12 cellular contexts compared by ENCODE assay signal in genomic region chr12:63940295-63940997, GRCh38.
DNase-seq lines count a peak whose midpoint lies in the region; ATAC-seq, FAIRE-seq and TF ChIP-seq lines count a peak whose summit lies in the region.
"Had no signal": no experiment of that assay in that cellular context is flagged by ENCODE, and none has a peak within 500 bp of the region (broad histone marks: within the 10 kb centered on the region; RNA-seq: fewer than 3 reads in every experiment).

No MANE protein-coding gene starts in this region.

- H2AFZ ChIP-seq in HepG2 (ENCODE audit: low read length), result no peak overlapping the region
- no peak overlapping the region for H2AFZ ChIP-seq in SK-N-SH (ENCODE audit: low read depth)

- H3K9me3 ChIP-seq in liver (ENCODE audit: control insufficient read depth in 4 of 4, low read length in 3 of 4) (no peaks in the 10 kb centered on the region), HepG2 (ENCODE audit: low read length) (no peaks in the 10 kb centered on the region), SK-N-SH (no peaks in the 10 kb centered on the region), ascending aorta (no peaks in the 10 kb centered on the region)

- intact Hi-C loops in HepG2 (cut with micrococcal nuclease; ENCODE audit: unreplicated experiment) (loop anchor here (10.0 kb wide), 1 partner anchor 96 kb away; the partner anchor contains the start of gene SRGAP1), left colon (cut with DNase I, micrococcal nuclease) (no loop called here), ascending aorta (cut with DNase I) (no loop called here)

- peaks cover 0 to 2% (median 0%) of the 10 kb centered on the region in 4 donors for H3K4me1 ChIP-seq in liver (ENCODE audit: control insufficient read depth in 4 of 4, insufficient read depth in 4 of 4, low read length in 3 of 4)
- peaks cover 44% of the 10 kb centered on the region for H3K4me1 ChIP-seq in HepG2 (ENCODE audit: insufficient read depth, low read length)
- peaks cover 15 to 48% of the 10 kb centered on the region in 2 experiments; a peak in 3 of 4 replicates for H3K4me1 ChIP-seq in SK-N-SH (ENCODE audit: control insufficient read depth in 1 of 2, insufficient read depth in 2 of 2, low read depth in 1 of 2, low read length in 1 of 2)
- no peaks in the 10 kb centered on the region for H3K4me1 ChIP-seq in ascending aorta

- H3K9me2 ChIP-seq in SK-N-SH, result no peaks in the 10 kb centered on the region

- H3K9ac ChIP-seq in liver (ENCODE audit: low read depth in 1 of 2, low read length in 2 of 2) (no peak overlapping the region), HepG2 (ENCODE audit: insufficient read depth, low read depth, low read length) (no peak overlapping the region), SK-N-SH (no peak overlapping the region)

- H3K4me2 ChIP-seq in HepG2 (ENCODE audit: low read depth, low read length) (no peak overlapping the region), SK-N-SH (no peak overlapping the region)

- H4K20me1 ChIP-seq in HepG2 (ENCODE audit: insufficient read depth, low read length) (no peaks in the 10 kb centered on the region), SK-N-SH (ENCODE audit: insufficient read depth) (no peaks in the 10 kb centered on the region)

- no peaks in the 10 kb centered on the region for H3K36me3 ChIP-seq in liver (ENCODE audit: control insufficient read depth in 4 of 4, insufficient read depth in 3 of 4, low read depth in 1 of 4, low read length in 3 of 4)
- peaks cover 0 to 1% of the 10 kb centered on the region in 2 experiments; a peak in 2 of 5 replicates for H3K36me3 ChIP-seq in HepG2 (replicated peaks in 1 of 2; ENCODE audit: control insufficient read depth in 1 of 2, insufficient read depth in 2 of 2, low read length in 2 of 2)
- no peaks in the 10 kb centered on the region for H3K36me3 ChIP-seq in SK-N-SH (replicated peaks in 1 of 2; ENCODE audit: control insufficient read depth in 1 of 2, insufficient read depth in 2 of 2, low read length in 1 of 2)
- no peaks in the 10 kb centered on the region for H3K36me3 ChIP-seq in brain microvascular endothelial cell (replicated peaks)
- H3K36me3 ChIP-seq in ascending aorta, result no peaks in the 10 kb centered on the region

- H3K79me2 ChIP-seq in HepG2 (ENCODE audit: insufficient read depth, low read length) (no peaks in the 10 kb centered on the region), SK-N-SH (ENCODE audit: insufficient read depth) (peaks cover 30% of the 10 kb centered on the region; the same call in 1 of the 2 replicates)

- in situ Hi-C loops in HepG2 (cut with HindIII; ENCODE audit: extremely low pct_ligation_motif_present, low pct_unique_long_range_greater_than_20kb) (no loop called here), brain microvascular endothelial cell (cut with HindIII; ENCODE audit: low pct_ligation_motif_present, low sequenced_read_pairs) (no loop called here)

- no peak for ATAC-seq in HepG2
- no peak for ATAC-seq in left colon

- no TSS peak for BruUV-seq in HepG2 (replicated peaks; lab: Mats Ljungman, UMichigan)

- H3K27ac ChIP-seq in liver (ENCODE audit: low read depth in 1 of 2, low read length in 2 of 2), result no peak overlapping the region
- no peak overlapping the region for H3K27ac ChIP-seq in HepG2 (ENCODE audit: extremely low read length, insufficient read depth, low read length)
- peak overlapping the region in 1 of 2 experiments; percentile 97; a peak in 2 of 4 replicates for H3K27ac ChIP-seq in SK-N-SH (ENCODE audit: low read depth in 2 of 2, low read length in 1 of 2)
- H3K27ac ChIP-seq in brain microvascular endothelial cell, result no peak overlapping the region
- H3K27ac ChIP-seq in ascending aorta, result no peak overlapping the region

- H3F3A ChIP-seq in SK-N-SH (replicated peaks; ENCODE audit: insufficient read depth), result no peaks in the 10 kb centered on the region

- 77% methylated on average over 7 of the region's 7 CpGs for WGBS in liver
- 96% methylated on average over 7 of the region's 7 CpGs for WGBS in HepG2 (ENCODE audit: low lambda C conversion rate)
- 42% methylated on average over 7 of the region's 7 CpGs for WGBS in SK-N-SH (ENCODE audit: low lambda C conversion rate)

- DNase-seq in HepG2 (ENCODE audit: low spot score), result no peak
- DNase-seq in SK-N-SH, result peak; percentile 52
- peak; percentile 49 for DNase-seq in inferior parietal cortex (ENCODE audit: extremely low spot score)
- DNase-seq in left colon, result no peak
- no peak for DNase-seq in brain microvascular endothelial cell
- DNase-seq in ascending aorta (ENCODE audit: low spot score in 2 of 2), result no peak
- DNase-seq in GF-D8 (lab: John Stamatoyannopoulos, UW), result no peak
- DNase-seq: activated B cell treated with CpG ODN at 0.5 μM for 24 hours, foreskin fibroblast, H7, Karpas-422 had no signal

- TF ChIP-seq RAD21 in liver (IDR thresholded peaks at IDR 0.05) (peak; percentile 13 to 37), HepG2 (CRISPR knock-in tag; IDR thresholded peaks at IDR 0.05) (no peak), SK-N-SH (IDR thresholded peaks at IDR 0.05; ENCODE audit: low read length) (peak; percentile 57)

- no peak for TF ChIP-seq POLR2A in HepG2 (IDR thresholded peaks at IDR 0.05; ENCODE audit: insufficient read depth in 1 of 2, low read depth in 2 of 2, low read length in 2 of 2)

- CTCF ChIA-PET in HepG2 (lab: Yijun Ruan, JAX; ENCODE audit: low intra/inter-chr PET ratio, low total read pairs), result no interaction called here
- CTCF ChIA-PET in SK-N-SH (lab: Yijun Ruan, JAX), result interaction anchor here (0.9 to 4.4 kb wide), 5 partner anchors 15 to 241 kb away, joined by 3 to 25 read pairs (median 4); partner anchors contain the start of gene SRGAP1

- FAIRE-seq in HepG2 (lab: Jason Lieb, UNC), result no peak

- POLR2A ChIA-PET in HepG2 (lab: Yijun Ruan, JAX) (interaction anchor here (0.7 kb wide), 1 partner anchor 51 kb away, joined by 3 read pairs; no protein-coding TSS in a partner anchor), SK-N-SH (lab: Yijun Ruan, JAX) (interaction anchor here (0.7 kb wide), 1 partner anchor 96 kb away, joined by 3 read pairs; the partner anchor contains the start of gene SRGAP1)

- H3K4me3 ChIP-seq in liver (ENCODE audit: low read depth in 1 of 3, low read length in 3 of 3), result no peak overlapping the region
- no peak overlapping the region for H3K4me3 ChIP-seq in HepG2 (replicated peaks in 1 of 3; ENCODE audit: insufficient read depth in 1 of 3, low read depth in 2 of 3, low read length in 3 of 3)
- no peak overlapping the region for H3K4me3 ChIP-seq in SK-N-SH (ENCODE audit: low read depth in 2 of 2, low read length in 1 of 2)
- no peak overlapping the region for H3K4me3 ChIP-seq in brain microvascular endothelial cell (ENCODE audit: low read depth, low read length)
- no peak overlapping the region for H3K4me3 ChIP-seq in ascending aorta

- no peak for TF ChIP-seq EP300 in HepG2 (IDR thresholded peaks at IDR 0.05; ENCODE audit: low read depth in 2 of 2, low read length in 2 of 2)
- no peak for TF ChIP-seq EP300 in HepG2 (CRISPR knock-in tag; IDR thresholded peaks at IDR 0.05; ENCODE audit: borderline replicate concordance)
- peak in 1 of 2 experiments; percentile 66; a peak in 1 of 4 replicates for TF ChIP-seq EP300 in SK-N-SH (IDR thresholded peaks at IDR 0.05; ENCODE audit: borderline replicate concordance in 1 of 2, low read depth in 1 of 2, low read length in 1 of 2)

- TF ChIP-seq CTCF in liver (IDR thresholded peaks at IDR 0.05; ENCODE audit: low read depth, low read length, missing input control) (no peak), HepG2 (CRISPR knock-in tag; IDR thresholded peaks at IDR 0.05) (no peak), SK-N-SH (IDR thresholded peaks at IDR 0.05) (no peak), brain microvascular endothelial cell (IDR thresholded peaks at IDR 0.05; ENCODE audit: low read depth, low read length, missing control alignments) (no peak), ascending aorta (IDR thresholded peaks at IDR 0.05) (no peak)

- H3K27me3 ChIP-seq in liver (ENCODE audit: control insufficient read depth in 4 of 4, insufficient read depth in 4 of 4, low read length in 3 of 4) (no peaks in the 10 kb centered on the region), HepG2 (ENCODE audit: control insufficient read depth in 1 of 2, insufficient read depth in 2 of 2, low read length in 2 of 2) (no peaks in the 10 kb centered on the region), SK-N-SH (ENCODE audit: insufficient read depth) (no peaks in the 10 kb centered on the region), brain microvascular endothelial cell (replicated peaks) (no peaks in the 10 kb centered on the region), ascending aorta (no peaks in the 10 kb centered on the region)

TF ChIP-seq in liver, 16 proteins besides CTCF, POLR2A, EP300 and RAD21:
- TF ChIP-seq EGR1 (IDR thresholded peaks at IDR 0.05; ENCODE audit: low read depth in 2 of 2) (no peak), NR2F2 (IDR thresholded peaks at IDR 0.05) (peak; percentile 28)
TF ChIP-seq in liver: peak in this region for 1.

TF ChIP-seq in HepG2, 621 proteins besides CTCF, POLR2A, EP300 and RAD21:
- TF ChIP-seq SKI (IDR thresholded peaks at IDR 0.05; ENCODE audit: partially characterized antibody), result no peak
- peak in 1 of 2 experiments; percentile 26; a peak in 1 of 4 replicates for TF ChIP-seq MAFK (conservative IDR thresholded peaks at IDR 0.05 in 1 of 2, IDR thresholded peaks at IDR 0.05 in 1 of 2; ENCODE audit: low read length in 2 of 2)
- TF ChIP-seq PHB2 (IDR thresholded peaks at IDR 0.05; ENCODE audit: partially characterized antibody), result no peak
- TF ChIP-seq ADNP (CRISPR knock-in tag; IDR thresholded peaks at IDR 0.05), result no peak

TF ChIP-seq in SK-N-SH, 30 proteins besides CTCF, POLR2A, EP300 and RAD21:
- TF ChIP-seq CHD2 (IDR thresholded peaks at IDR 0.05; ENCODE audit: low read length, partially characterized antibody) (no peak), GATA2 (CRISPR knock-in tag; IDR thresholded peaks at IDR 0.05) (peak; percentile 78), RCOR1 (IDR thresholded peaks at IDR 0.05; ENCODE audit: low read length) (peak; percentile 60), USF2 (IDR thresholded peaks at IDR 0.05; ENCODE audit: borderline replicate concordance, low read depth, low read length) (no peak)

Comparison
In these comparisons a context has a peak if more than half of its experiments do, and no peak if none do; other contexts are left out.
1. DNase-seq: peak in SK-N-SH (single experiment) and inferior parietal cortex (single experiment); none in HepG2 (single experiment), left colon (0 of 2), brain microvascular endothelial cell (single experiment), ascending aorta (0 of 2) and GF-D8 (single experiment).